ENCODE assay signal across 8 cellular contexts in the genomic region with DNA sequence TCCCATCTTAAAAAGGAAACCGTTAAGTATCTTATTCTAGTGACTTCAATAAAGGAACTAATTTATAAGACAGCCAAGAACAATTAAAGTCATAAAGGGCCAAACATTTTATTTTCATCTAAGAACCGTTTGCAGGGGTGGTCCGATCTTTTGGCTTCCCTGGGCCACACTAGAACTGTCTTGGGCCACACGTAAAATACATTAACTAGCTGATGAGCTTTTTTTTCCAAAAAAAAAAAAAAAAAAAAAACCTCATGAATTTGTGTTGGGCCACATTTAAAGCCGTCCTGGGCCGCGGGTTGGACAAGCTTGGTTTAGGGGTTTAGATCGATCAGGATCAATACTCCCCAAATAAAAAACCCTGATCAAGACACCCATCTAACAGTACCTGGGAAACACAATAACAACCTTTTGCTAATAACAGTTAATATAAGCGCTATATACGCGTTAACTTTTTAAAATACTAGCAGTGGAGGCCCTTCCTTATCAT. TPM values are rescaled to one million over a fixed set of nuclear protein-coding genes. Genes with fewer than 3 reads are reported as not detected.
A peak's percentile ranks its signal among the peaks of the same experiment; 100 is the strongest.
DNase-seq lines count a peak whose midpoint lies in the region; ATAC-seq, FAIRE-seq and TF ChIP-seq lines count a peak whose summit lies in the region.

No MANE protein-coding gene starts in this region.

- POLR2A ChIA-PET in A673 (lab: Charles Lee; ENCODE audit: low non-redundant PET): no interaction called here
- POLR2A ChIA-PET in IMR-90 (lab: Charles Lee; ENCODE audit: unreplicated experiment): interaction anchor here (0.6 kb wide), 8 partner anchors 51 to 347 kb away, joined by 3 to 9 read pairs (median 4); no protein-coding TSS in a partner anchor

- no peak for FAIRE-seq in D721Med (lab: Jason Lieb, UNC)

- H3K27ac ChIP-seq in A673 (ENCODE audit: low read depth, low read length, poor library complexity, severe bottlenecking) (peak overlapping the region; percentile 98), IMR-90 (ENCODE audit: insufficient read depth, low read length) (peak overlapping the region; percentile 94), caudate nucleus (ENCODE audit: low read depth, low read length) (peak overlapping the region; percentile 93), muscle layer of duodenum (ENCODE audit: low read length) (peak overlapping the region; percentile 86)

- H3K4me2 ChIP-seq in IMR-90 (ENCODE audit: low read depth, low read length): peak overlapping the region; percentile 94

- no peak overlapping the region for H2AK5ac ChIP-seq in IMR-90 (ENCODE audit: low read depth, low read length)

- no peak for TF ChIP-seq RAD21 in IMR-90 (IDR thresholded peaks at IDR 0.05; ENCODE audit: low read length)

- no peak overlapping the region for H2AK9ac ChIP-seq in IMR-90 (replicated peaks; ENCODE audit: low read depth, low read length, poor library complexity)

- peak overlapping the region; percentile 94 for H3K14ac ChIP-seq in IMR-90 (replicated peaks; ENCODE audit: low read depth, low read length)

- intact Hi-C loops in A673 (cut with micrococcal nuclease; ENCODE audit: unreplicated experiment) (loop anchor here (10.0 kb wide), 3 partner anchors 262 to 472 kb away; partner anchors contain the start of genes BBS10 and OSBPL8), IMR-90 (cut with micrococcal nuclease) (loop anchor here (5.0 kb wide), 2 partner anchors 194 to 374 kb away; no protein-coding TSS in a partner anchor)

- no peak for TF ChIP-seq CTCF in A673 (conservative IDR thresholded peaks at IDR 0.05; ENCODE audit: low read depth, low read length)
- no peak for TF ChIP-seq CTCF in IMR-90 (conservative IDR thresholded peaks at IDR 0.05; ENCODE audit: low read depth, low read length)
- TF ChIP-seq CTCF in D721Med (IDR thresholded peaks at IDR 0.05; ENCODE audit: insufficient read depth, missing control alignments): no peak

- H3K18ac ChIP-seq in IMR-90 (ENCODE audit: low read depth, low read length): no peak overlapping the region

- no TSS peak for BruUV-seq in A673 (replicated peaks; lab: Mats Ljungman, UMichigan)
- BruUV-seq in IMR-90 (replicated peaks; lab: Mats Ljungman, UMichigan): no TSS peak

- H4K91ac ChIP-seq in IMR-90 (ENCODE audit: insufficient read depth, low read depth, low read length): no peak overlapping the region

- H4K8ac ChIP-seq in IMR-90 (ENCODE audit: low read depth in 2 of 2, low read length in 2 of 2): peak overlapping the region; percentile 58 to 79; a peak in 2 of 4 replicates

- peaks cover 23% of the 10 kb centered on the region for H3K4me1 ChIP-seq in A673 (ENCODE audit: insufficient read depth, low read length, poor library complexity, severe bottlenecking)
- H3K4me1 ChIP-seq in IMR-90 (ENCODE audit: control insufficient read depth, insufficient read depth, low read length): peaks cover 4% of the 10 kb centered on the region
- peaks cover 4 to 19% of the 10 kb centered on the region in 2 donors for H3K4me1 ChIP-seq in muscle layer of duodenum (ENCODE audit: control insufficient read depth in 1 of 2, insufficient read depth in 2 of 2, low read length in 2 of 2)

- peak overlapping the region; percentile 44; the same call in 1 of the 2 replicates for H3K4ac ChIP-seq in IMR-90 (ENCODE audit: low read depth, low read length)

- no peak overlapping the region for H2BK120ac ChIP-seq in IMR-90 (ENCODE audit: low read depth, low read length)

- H3K56ac ChIP-seq in IMR-90 (ENCODE audit: extremely low read depth, insufficient read depth, low read length): peak overlapping the region; percentile 80

- peaks cover 7% of the 10 kb centered on the region; the same call in 1 of the 2 replicates for H3K9me1 ChIP-seq in IMR-90 (ENCODE audit: insufficient read depth, low read length)

- ATAC-seq in IMR-90 (ENCODE audit: low read depth) (no peak), GM19023 (IDR thresholded peaks at IDR 0.05; ENCODE audit: unreplicated experiment) (no peak)

- CTCF ChIA-PET in A673 (lab: Charles Lee) (interaction anchor here (0.9 kb wide), 1 partner anchor 264 kb away, joined by 3 read pairs; no protein-coding TSS in a partner anchor), IMR-90 (lab: Yijun Ruan, JAX) (no interaction called here)

- peaks cover 28% of the 10 kb centered on the region for H3K36me3 ChIP-seq in A673 (ENCODE audit: insufficient read depth, low read length, poor library complexity, severe bottlenecking)
- peaks cover 2% of the 10 kb centered on the region; the same call in 1 of the 2 replicates for H3K36me3 ChIP-seq in IMR-90 (ENCODE audit: control insufficient read depth, insufficient read depth, low read length)
- H3K36me3 ChIP-seq in muscle layer of duodenum (ENCODE audit: control insufficient read depth in 1 of 2, insufficient read depth in 2 of 2, low read length in 2 of 2): peaks cover 0 to 13% of the 10 kb centered on the region in 2 donors

- H2BK15ac ChIP-seq in IMR-90 (ENCODE audit: low read depth, low read length): no peak overlapping the region

- no peak overlapping the region for H4K5ac ChIP-seq in IMR-90 (ENCODE audit: low read depth, low read length)

- H3K9me3 ChIP-seq in A673 (ENCODE audit: low read depth, low read length, poor library complexity, severe bottlenecking): peaks cover 13% of the 10 kb centered on the region
- 0 out of 2 replicates have a peak, but pooled peaks cover 2% of the 10 kb centered on the region for H3K9me3 ChIP-seq in IMR-90 (ENCODE audit: control insufficient read depth, insufficient read depth, low read length)
- peaks cover 0 to 4% of the 10 kb centered on the region in 2 donors for H3K9me3 ChIP-seq in muscle layer of duodenum (ENCODE audit: control insufficient read depth in 1 of 2, low read length in 2 of 2)

- no CpG with 5 or more reads among the region's 11 CpGs for WGBS in IMR-90 (ENCODE audit: extremely low coverage in 2 of 2, insufficient read length in 1 of 2), 2 experiments

- DNase-seq in A673 (ENCODE audit: low spot score) (no peak), IMR-90 (no peak), caudate nucleus (lab: John Stamatoyannopoulos, UW) (no peak), MV-4-11 (lab: John Stamatoyannopoulos, UW) (no peak), D721Med (ENCODE audit: insufficient read length, low spot score) (no peak)
- DNase-seq in activated effector memory CD4-positive, alpha-beta T cell treated with Interleukin-2 at 50 U/mL for 16 hours: no peak

- peaks cover 0 to 17% of the 10 kb centered on the region in 2 experiments; a peak in 2 of 4 replicates for H3K79me1 ChIP-seq in IMR-90 (ENCODE audit: low read depth in 1 of 2, low read length in 2 of 2)

- in situ Hi-C loops in IMR-90 (cut with MboI; ENCODE audit: low sequenced_read_pairs): no loop called here

- dilution Hi-C loops in IMR-90 (cut with HindIII; ENCODE audit: low sequenced_read_pairs, unreplicated experiment): no loop called here

- peak overlapping the region; percentile 99 for H3K23ac ChIP-seq in IMR-90 (ENCODE audit: low read depth, low read length)

- H2AFZ ChIP-seq in IMR-90 (replicated peaks; ENCODE audit: low read length, poor library complexity): no peak overlapping the region

- H3K4me3 ChIP-seq in A673 (ENCODE audit: low read depth, low read length, poor library complexity, severe bottlenecking) (peak overlapping the region; percentile 95), IMR-90 (ENCODE audit: insufficient read depth, low read depth, low read length) (peak overlapping the region; percentile 82), muscle layer of duodenum (ENCODE audit: low read depth in 1 of 2, low read length in 2 of 2) (peak overlapping the region; percentile 80 to 89)

- peak overlapping the region; percentile 78 for H2BK5ac ChIP-seq in IMR-90 (ENCODE audit: low read depth, low read length, poor library complexity, severe bottlenecking)

- no peak overlapping the region for H2BK20ac ChIP-seq in IMR-90 (ENCODE audit: low read depth, low read length)

- peak overlapping the region; percentile 83 for H3K9ac ChIP-seq in IMR-90 (ENCODE audit: low read depth, low read length)

- H3K27me3 ChIP-seq in A673 (replicated peaks; ENCODE audit: insufficient read depth, low read depth, low read length, poor library complexity) (no peaks in the 10 kb centered on the region), IMR-90 (ENCODE audit: control insufficient read depth, insufficient read depth, low read length) (no peaks in the 10 kb centered on the region), muscle layer of duodenum (ENCODE audit: low read depth, low read length) (no peaks in the 10 kb centered on the region)

- H4K20me1 ChIP-seq in IMR-90 (ENCODE audit: insufficient read depth, low read length): peaks cover 54% of the 10 kb centered on the region

- no peak for TF ChIP-seq POLR2A in IMR-90 (IDR thresholded peaks at IDR 0.05; ENCODE audit: low read depth, low read length)

TF ChIP-seq in IMR-90, 13 proteins besides CTCF, POLR2A, EP300 and RAD21 (continues in another document):
- TF ChIP-seq ELK1 (IDR thresholded peaks at IDR 0.05; ENCODE audit: borderline replicate concordance, low read depth, low read length) (no peak), BHLHE40 (IDR thresholded peaks at IDR 0.05; ENCODE audit: low read depth, low read length) (no peak), MXI1 (IDR thresholded peaks at IDR 0.05; ENCODE audit: borderline replicate concordance, low read depth, low read length) (no peak), USF2 (IDR thresholded peaks at IDR 0.05; ENCODE audit: low read depth, low read length) (no peak)

RNA-seq across cellular contexts. Expression of gene NAP1L1, which starts 1.2 kb away (rescaled TPM):
- total RNA-seq in A673 (2021): 801 and 837 TPM in 2 replicates
- total RNA-seq in IMR-90 (2012; rRNA removed): 86.4 and 166 TPM in 2 replicates
- polyA plus RNA-seq in IMR-90 (2012; rRNA removed): 160 and 200 TPM in 2 replicates
- 69.9 and 71.8 TPM in 2 replicates for polyA plus RNA-seq in IMR-90 (2012; cell fraction: cytosol; rRNA removed)
- polyA plus RNA-seq in IMR-90 (2012; cell fraction: nucleus; rRNA removed; ENCODE audit: low replicate concordance): 28.8 and 129 TPM in 2 replicates

RNA-seq across cellular contexts. Expression of gene PHLDA1, which starts 51.7 kb away (rescaled TPM):
- total RNA-seq in A673 (2021) (3.4 and 4.9 TPM in 2 replicates), IMR-90 (2012; rRNA removed) (27.8 and 47.8 TPM in 2 replicates)
- polyA plus RNA-seq in IMR-90 (2012; rRNA removed): 28.9 and 32.4 TPM in 2 replicates
- 38.1 and 58.3 TPM in 2 replicates for polyA plus RNA-seq in IMR-90 (2012; cell fraction: cytosol; rRNA removed)
- polyA plus RNA-seq in IMR-90 (2012; cell fraction: nucleus; rRNA removed; ENCODE audit: low replicate concordance): 63.4 and 81.1 TPM in 2 replicates
